Comparison of ENCODE assay signal across 1 cellular context in genomic region chr7:106659963-106660861, GRCh38.
TF ChIP-seq lines count a peak whose summit lies in the region.

No MANE protein-coding gene starts in this region.

TF ChIP-seq in K562, 482 proteins besides CTCF, POLR2A, EP300 and RAD21 (continued from another document):
- TF ChIP-seq REST (CRISPR knock-in tag; IDR thresholded peaks at IDR 0.05; ENCODE audit: low read depth) (peak; percentile 69; the same call in 1 of the 2 replicates), DDX20 (tag; IDR thresholded peaks at IDR 0.05; ENCODE audit: low read depth) (no peak), ETV1 (tag; conservative IDR thresholded peaks at IDR 0.05; ENCODE audit: low read depth) (peak; percentile 96), ZNF41 (CRISPR knock-in tag; conservative IDR thresholded peaks at IDR 0.05) (no peak; the same call in 1 of the 2 replicates), MCM7 (IDR thresholded peaks at IDR 0.05) (no peak), YY1 (IDR thresholded peaks at IDR 0.05; ENCODE audit: borderline replicate concordance in 1 of 3, control insufficient read depth in 1 of 3, extremely low read depth in 1 of 3, insufficient read depth in 3 of 3, insufficient read length in 1 of 3, insufficient replicate concordance in 2 of 3, low read depth in 1 of 3, low read length in 2 of 3) (peak; percentile 13 to 79 (median 79)), ZBTB11 (CRISPR knock-in tag; IDR thresholded peaks at IDR 0.05) (peak in 1 of 3 experiments; percentile 52; a peak in 2 of 6 replicates), ZNF57 (CRISPR knock-in tag; IDR thresholded peaks at IDR 0.05) (no peak), ZNF766 (CRISPR knock-in tag; conservative IDR thresholded peaks at IDR 0.05) (peak; percentile 61; the same call in 1 of the 2 replicates), AFF1 (IDR thresholded peaks at IDR 0.05; ENCODE audit: low read depth in 1 of 2, partially characterized antibody in 2 of 2) (peak; percentile 83 to 88), ZNF133 (CRISPR knock-in tag; IDR thresholded peaks at IDR 0.05) (0 out of 2 replicates have a peak, but pooled peaks have one; percentile 85), ARID2 (IDR thresholded peaks at IDR 0.05) (peak; percentile 65; the same call in 1 of the 2 replicates), KLF16 (IDR thresholded peaks at IDR 0.05) (peak; percentile 60; the same call in 1 of the 2 replicates), ZC3H11A (IDR thresholded peaks at IDR 0.05; ENCODE audit: low read depth, low read length) (0 out of 2 replicates have a peak, but pooled peaks have one; percentile 26), GABPB2 (CRISPR knock-in tag; conservative IDR thresholded peaks at IDR 0.05) (peak; percentile 63; the same call in 1 of the 2 replicates), CEBPB (tag; IDR thresholded peaks at IDR 0.05) (no peak), PHF21A (IDR thresholded peaks at IDR 0.05; ENCODE audit: borderline replicate concordance, low read depth) (no peak; the same call in 1 of the 2 replicates), PCBP2 (IDR thresholded peaks at IDR 0.05; ENCODE audit: low read depth, low read length, poor library complexity, severe bottlenecking) (no peak), FUS (optimal IDR thresholded peaks at IDR 0.05; ENCODE audit: low read depth, low read length) (peak; percentile 88), PURB (CRISPR knock-in tag; IDR thresholded peaks at IDR 0.05; ENCODE audit: low read depth) (no peak), HOMEZ (CRISPR knock-in tag; IDR thresholded peaks at IDR 0.05) (peak; percentile 91; the same call in 1 of the 2 replicates), SPI1 (IDR thresholded peaks at IDR 0.05; ENCODE audit: borderline replicate concordance, low read depth, low read length) (no peak), NFATC3 (IDR thresholded peaks at IDR 0.05) (no peak), FOXM1 (IDR thresholded peaks at IDR 0.05; ENCODE audit: low read depth) (peak; percentile 57; the same call in 1 of the 2 replicates), FOXM1 (CRISPR knock-in tag; IDR thresholded peaks at IDR 0.05; ENCODE audit: low read depth) (no peak), RBM25 (IDR thresholded peaks at IDR 0.05; ENCODE audit: low read depth, low read length, severe bottlenecking) (peak; percentile 77), NCOR1 (IDR thresholded peaks at IDR 0.05) (0 out of 2 replicates have a peak, but pooled peaks have one; percentile 35), SUPT5H (IDR thresholded peaks at IDR 0.05) (no peak), ZNF143 (CRISPR knock-in tag; IDR thresholded peaks at IDR 0.05) (0 out of 2 replicates have a peak, but pooled peaks have one; percentile 47), SRF (CRISPR knock-in tag; IDR thresholded peaks at IDR 0.05) (peak in 1 of 2 experiments; percentile 82; a peak in 2 of 4 replicates), NBN (IDR thresholded peaks at IDR 0.05; ENCODE audit: low read depth) (peak; percentile 81; the same call in 1 of the 2 replicates)
- TF ChIP-seq, protein P1, sequence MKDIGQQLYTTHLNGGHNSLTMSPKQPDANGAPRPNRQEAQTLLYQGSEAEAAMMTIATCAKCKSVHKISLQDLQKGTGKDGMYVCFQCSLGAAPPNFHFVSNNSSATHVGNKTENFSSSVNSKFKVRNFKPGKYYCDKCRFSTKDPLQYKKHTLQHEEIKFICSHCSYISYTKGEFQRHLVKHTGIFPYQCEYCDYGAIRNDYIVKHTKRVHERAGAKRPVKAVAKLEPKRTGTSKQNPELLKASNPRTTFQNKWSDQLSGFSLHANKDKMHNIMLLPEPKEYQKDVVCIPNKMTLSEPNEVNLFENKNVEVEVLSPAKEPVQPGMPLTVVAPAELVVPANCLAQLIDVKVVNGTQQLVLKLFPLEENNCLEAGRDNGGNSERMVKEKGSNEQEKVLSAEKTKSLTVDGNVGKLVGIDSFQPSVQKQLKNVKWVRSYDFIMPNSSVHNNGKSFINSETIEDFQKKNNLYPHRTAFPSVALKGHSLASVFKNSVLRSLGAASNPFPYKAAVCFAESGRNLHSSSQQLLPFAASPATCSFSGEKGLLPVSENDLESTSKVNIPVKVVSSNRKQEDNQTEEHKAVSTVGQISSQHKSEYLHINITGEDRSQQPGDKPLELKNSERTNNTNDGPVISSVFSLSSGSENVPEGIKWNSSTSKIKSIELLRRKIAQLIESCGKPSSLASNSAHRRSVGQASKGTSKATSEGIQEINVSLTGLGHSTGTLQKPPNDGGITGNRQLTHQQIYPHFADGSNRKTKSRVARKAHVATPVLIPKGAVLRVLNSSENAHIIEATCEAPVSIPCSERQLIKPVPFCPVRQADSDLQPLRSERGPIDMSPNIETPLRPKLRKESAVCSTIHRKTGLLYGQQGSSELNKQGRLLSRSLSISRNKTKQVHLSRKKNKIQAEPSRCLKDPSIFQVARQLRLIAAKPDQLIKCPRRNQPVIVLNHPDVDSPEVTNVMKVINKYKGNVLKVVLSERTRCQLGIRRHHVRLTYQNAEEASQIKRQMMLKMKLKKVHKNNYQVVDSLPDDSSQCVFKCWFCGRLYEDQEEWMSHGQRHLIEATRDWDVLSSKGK (CRISPR knock-in tag; IDR thresholded peaks at IDR 0.05), result no peak
- TF ChIP-seq, protein P2, sequence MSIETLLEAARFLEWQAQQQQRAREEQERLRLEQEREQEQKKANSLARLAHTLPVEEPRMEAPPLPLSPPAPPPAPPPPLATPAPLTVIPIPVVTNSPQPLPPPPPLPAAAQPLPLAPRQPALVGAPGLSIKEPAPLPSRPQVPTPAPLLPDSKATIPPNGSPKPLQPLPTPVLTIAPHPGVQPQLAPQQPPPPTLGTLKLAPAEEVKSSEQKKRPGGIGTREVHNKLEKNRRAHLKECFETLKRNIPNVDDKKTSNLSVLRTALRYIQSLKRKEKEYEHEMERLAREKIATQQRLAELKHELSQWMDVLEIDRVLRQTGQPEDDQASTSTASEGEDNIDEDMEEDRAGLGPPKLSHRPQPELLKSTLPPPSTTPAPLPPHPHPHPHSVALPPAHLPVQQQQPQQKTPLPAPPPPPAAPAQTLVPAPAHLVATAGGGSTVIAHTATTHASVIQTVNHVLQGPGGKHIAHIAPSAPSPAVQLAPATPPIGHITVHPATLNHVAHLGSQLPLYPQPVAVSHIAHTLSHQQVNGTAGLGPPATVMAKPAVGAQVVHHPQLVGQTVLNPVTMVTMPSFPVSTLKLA (conservative IDR thresholded peaks at IDR 0.05), result peak; percentile 71 to 87
- TF ChIP-seq, protein P3, sequence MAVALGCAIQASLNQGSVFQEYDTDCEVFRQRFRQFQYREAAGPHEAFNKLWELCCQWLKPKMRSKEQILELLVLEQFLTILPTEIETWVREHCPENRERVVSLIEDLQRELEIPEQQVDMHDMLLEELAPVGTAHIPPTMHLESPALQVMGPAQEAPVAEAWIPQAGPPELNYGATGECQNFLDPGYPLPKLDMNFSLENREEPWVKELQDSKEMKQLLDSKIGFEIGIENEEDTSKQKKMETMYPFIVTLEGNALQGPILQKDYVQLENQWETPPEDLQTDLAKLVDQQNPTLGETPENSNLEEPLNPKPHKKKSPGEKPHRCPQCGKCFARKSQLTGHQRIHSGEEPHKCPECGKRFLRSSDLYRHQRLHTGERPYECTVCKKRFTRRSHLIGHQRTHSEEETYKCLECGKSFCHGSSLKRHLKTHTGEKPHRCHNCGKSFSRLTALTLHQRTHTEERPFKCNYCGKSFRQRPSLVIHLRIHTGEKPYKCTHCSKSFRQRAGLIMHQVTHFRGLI (CRISPR knock-in tag; IDR thresholded peaks at IDR 0.05), result no peak; the same call in 1 of the 2 replicates
- TF ChIP-seq, protein P4, sequence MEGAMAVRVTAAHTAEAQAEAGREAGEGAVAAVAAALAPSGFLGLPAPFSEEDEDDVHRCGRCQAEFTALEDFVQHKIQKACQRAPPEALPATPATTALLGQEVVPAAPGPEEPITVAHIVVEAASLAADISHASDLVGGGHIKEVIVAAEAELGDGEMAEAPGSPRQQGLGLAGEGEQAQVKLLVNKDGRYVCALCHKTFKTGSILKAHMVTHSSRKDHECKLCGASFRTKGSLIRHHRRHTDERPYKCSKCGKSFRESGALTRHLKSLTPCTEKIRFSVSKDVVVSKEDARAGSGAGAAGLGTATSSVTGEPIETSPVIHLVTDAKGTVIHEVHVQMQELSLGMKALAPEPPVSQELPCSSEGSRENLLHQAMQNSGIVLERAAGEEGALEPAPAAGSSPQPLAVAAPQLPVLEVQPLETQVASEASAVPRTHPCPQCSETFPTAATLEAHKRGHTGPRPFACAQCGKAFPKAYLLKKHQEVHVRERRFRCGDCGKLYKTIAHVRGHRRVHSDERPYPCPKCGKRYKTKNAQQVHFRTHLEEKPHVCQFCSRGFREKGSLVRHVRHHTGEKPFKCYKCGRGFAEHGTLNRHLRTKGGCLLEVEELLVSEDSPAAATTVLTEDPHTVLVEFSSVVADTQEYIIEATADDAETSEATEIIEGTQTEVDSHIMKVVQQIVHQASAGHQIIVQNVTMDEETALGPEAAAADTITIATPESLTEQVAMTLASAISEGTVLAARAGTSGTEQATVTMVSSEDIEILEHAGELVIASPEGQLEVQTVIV (CRISPR knock-in tag; IDR thresholded peaks at IDR 0.05; ENCODE audit: borderline replicate concordance), result no peak
